ENCODE assay signal across 17 cellular contexts in genomic region chr2:11314482-11314881, GRCh38.
"Had no signal": no experiment of that assay in that cellular context is flagged by ENCODE, and none has a peak within 500 bp of the region (broad histone marks: within the 10 kb centered on the region; RNA-seq: fewer than 3 reads in every experiment).

No MANE protein-coding gene starts in this region.

- H3K27me3 ChIP-seq: brain microvascular endothelial cell, heart left ventricle had no signal

- H3K27ac ChIP-seq: brain microvascular endothelial cell, heart left ventricle had no signal

- H3K9me3 ChIP-seq: heart left ventricle had no signal

- H3K4me3 ChIP-seq: heart left ventricle, lung had no signal

- DNase-seq: activated B cell treated with CpG ODN at 0.5 μM for 24 hours; activated CD4-positive, alpha-beta memory T cell treated with anti-CD3 and anti-CD28 coated beads for 36 hours; activated CD4-positive, alpha-beta T cell treated with anti-CD3 and anti-CD28 coated beads for 4 hours; activated naive CD4-positive, alpha-beta T cell; activated naive CD8-positive, alpha-beta T cell treated with anti-CD3 and anti-CD28 coated beads for 36 hours; activated T-cell treated with anti-CD3 and anti-CD28 coated beads for 4 hours; brain microvascular endothelial cell; central memory CD4-positive, alpha-beta T cell; cortex of kidney; erythroblast; heart left ventricle; nephron progenitor cell; nucleus accumbens; posterior cingulate gyrus; retina; stimulated activated CD4-positive, alpha-beta T cell treated with anti-CD3 and anti-CD28 coated beads, Interleukin-2, amount 100 ng/mL, for 48 hours had no signal

- H3K36me3 ChIP-seq: brain microvascular endothelial cell, heart left ventricle had no signal
